Comparison of ENCODE assay signal across 1 cellular context in the genomic region with DNA sequence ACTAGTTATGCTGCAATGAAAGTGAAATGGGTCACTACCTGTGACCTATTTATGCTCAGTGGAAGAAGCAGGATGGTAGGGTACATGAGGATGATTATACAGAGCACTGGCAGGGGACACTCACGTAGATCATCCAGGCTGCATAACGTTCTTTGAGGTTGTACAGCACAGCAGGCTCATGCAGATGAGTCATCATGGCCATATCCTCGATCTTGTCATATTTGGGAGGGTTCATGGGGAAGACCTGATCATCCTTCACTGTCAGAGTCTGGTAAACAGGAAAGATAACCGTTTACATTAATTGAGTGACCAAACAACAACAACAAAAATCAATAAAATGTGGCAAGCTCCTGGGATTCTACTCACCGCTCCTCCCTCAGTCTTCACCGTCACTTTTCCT.
TF ChIP-seq lines count a peak whose summit lies in the region.

No MANE protein-coding gene starts in this region.

TF ChIP-seq in H1, 55 proteins besides CTCF, POLR2A, EP300 and RAD21 (continued from another document):
- no peak for TF ChIP-seq CREB1 (IDR thresholded peaks at IDR 0.05)
- TF ChIP-seq YY1 (IDR thresholded peaks at IDR 0.05; ENCODE audit: low read depth, low read length): no peak
- no peak for TF ChIP-seq SIRT6 (IDR thresholded peaks at IDR 0.05; ENCODE audit: low read length)
- no peak for TF ChIP-seq POLR2AphosphoS5 (IDR thresholded peaks at IDR 0.05; ENCODE audit: low read depth, low read length)
- TF ChIP-seq EZH2 (IDR thresholded peaks at IDR 0.05; ENCODE audit: low read depth, low read length, severe bottlenecking): no peak
- no peak for TF ChIP-seq CEBPB (IDR thresholded peaks at IDR 0.05; ENCODE audit: low read depth, low read length)
- no peak for TF ChIP-seq NRF1 (IDR thresholded peaks at IDR 0.05; ENCODE audit: low read depth, low read length)
- no peak for TF ChIP-seq CBX8 (IDR thresholded peaks at IDR 0.05; ENCODE audit: borderline replicate concordance, low read depth, low read length)
- no peak for TF ChIP-seq SIX5 (IDR thresholded peaks at IDR 0.05; ENCODE audit: low read depth, low read length)
- no peak for TF ChIP-seq BCL11A (IDR thresholded peaks at IDR 0.05; ENCODE audit: low read depth in 2 of 2, low read length in 2 of 2)
